In genomic region chr3:50602675-50603191, GRCh38 we compare ENCODE assay signal across 3 cellular contexts.
TF ChIP-seq lines count a peak whose summit lies in the region.

No MANE protein-coding gene starts in this region.

TF ChIP-seq in SK-N-SH, 30 proteins besides CTCF, POLR2A, EP300 and RAD21:
- TF ChIP-seq POLR2AphosphoS5 (IDR thresholded peaks at IDR 0.05; ENCODE audit: low read depth, low read length) (no peak), SIN3A (IDR thresholded peaks at IDR 0.05; ENCODE audit: borderline replicate concordance, low read depth, low read length) (no peak), PBX3 (IDR thresholded peaks at IDR 0.05) (no peak), FOSL2 (IDR thresholded peaks at IDR 0.05; ENCODE audit: borderline replicate concordance, low read depth) (no peak), CHD2 (IDR thresholded peaks at IDR 0.05; ENCODE audit: low read length, partially characterized antibody) (no peak), USF1 (IDR thresholded peaks at IDR 0.05; ENCODE audit: borderline replicate concordance, low read depth) (no peak), RCOR1 (IDR thresholded peaks at IDR 0.05; ENCODE audit: low read length) (no peak), JUND (IDR thresholded peaks at IDR 0.05) (no peak), TEAD4 (IDR thresholded peaks at IDR 0.05; ENCODE audit: borderline replicate concordance, insufficient read depth) (no peak)

TF ChIP-seq in SK-N-SH treated with all-trans-retinoic acid at 6 μM for 48 hours, 23 proteins besides CTCF, POLR2A, EP300 and RAD21:
- TF ChIP-seq ZC3H10 (CRISPR knock-in tag; IDR thresholded peaks at IDR 0.05) (no peak), ISL1 (CRISPR knock-in tag; IDR thresholded peaks at IDR 0.05) (no peak), RARB (CRISPR knock-in tag; IDR thresholded peaks at IDR 0.05) (no peak), ZNF70 (CRISPR knock-in tag; IDR thresholded peaks at IDR 0.05) (no peak), ARNTL (CRISPR knock-in tag; IDR thresholded peaks at IDR 0.05; ENCODE audit: borderline replicate concordance, low read depth) (no peak), BACH2 (CRISPR knock-in tag; IDR thresholded peaks at IDR 0.05; ENCODE audit: borderline replicate concordance) (no peak), PPARA (CRISPR knock-in tag; IDR thresholded peaks at IDR 0.05; ENCODE audit: borderline replicate concordance) (no peak), CREB5 (CRISPR knock-in tag; IDR thresholded peaks at IDR 0.05; ENCODE audit: low read depth) (no peak), PATZ1 (CRISPR knock-in tag; IDR thresholded peaks at IDR 0.05; ENCODE audit: borderline replicate concordance) (no peak), TOX (CRISPR knock-in tag; IDR thresholded peaks at IDR 0.05; ENCODE audit: borderline replicate concordance) (no peak), ZFP30 (CRISPR knock-in tag; IDR thresholded peaks at IDR 0.05) (no peak), ESRRG (CRISPR knock-in tag; IDR thresholded peaks at IDR 0.05) (no peak), TCF4 (CRISPR knock-in tag; IDR thresholded peaks at IDR 0.05; ENCODE audit: borderline replicate concordance) (no peak), CSRNP3 (CRISPR knock-in tag; IDR thresholded peaks at IDR 0.05) (no peak), GLIS3 (CRISPR knock-in tag; IDR thresholded peaks at IDR 0.05) (no peak), POU6F1 (CRISPR knock-in tag; IDR thresholded peaks at IDR 0.05; ENCODE audit: borderline replicate concordance, low read depth) (no peak)

TF ChIP-seq in HepG2, 621 proteins besides CTCF, POLR2A, EP300 and RAD21:
- TF ChIP-seq AHR (CRISPR knock-in tag; IDR thresholded peaks at IDR 0.05) (0 out of 2 replicates have a peak, but pooled peaks have one; percentile 6), PITX1 (CRISPR knock-in tag; IDR thresholded peaks at IDR 0.05) (no peak)
